Comparison of ENCODE assay signal across 1 cellular context in the genomic region with DNA sequence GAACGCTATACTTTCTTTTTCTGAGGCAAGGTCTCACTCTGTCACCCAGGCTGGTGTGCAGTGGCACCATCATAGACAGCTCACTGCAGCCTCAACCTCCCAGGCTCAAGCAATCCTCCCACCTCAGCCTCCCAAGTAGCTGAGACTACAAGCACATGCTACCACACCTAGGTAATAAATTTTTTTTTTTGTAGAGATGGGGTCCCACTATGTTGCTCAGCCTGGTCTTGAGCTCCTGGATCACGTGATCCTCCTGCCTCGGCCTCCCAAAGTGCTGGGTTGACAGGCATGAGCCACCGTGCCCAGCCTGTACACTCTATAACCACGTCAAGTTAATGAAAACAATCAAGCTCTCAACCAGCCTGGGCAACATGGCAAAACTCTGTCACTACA.
TF ChIP-seq lines count a peak whose summit lies in the region.
"Not testable (repeated sequence)": the region's sequence is repeated elsewhere in the genome, so short reads cannot be mapped to it uniquely, and the experiment has no call there.

No MANE protein-coding gene starts in this region.

TF ChIP-seq in K562, 482 proteins besides CTCF, POLR2A, EP300 and RAD21 (continued from another document):
- TF ChIP-seq, protein P1, sequence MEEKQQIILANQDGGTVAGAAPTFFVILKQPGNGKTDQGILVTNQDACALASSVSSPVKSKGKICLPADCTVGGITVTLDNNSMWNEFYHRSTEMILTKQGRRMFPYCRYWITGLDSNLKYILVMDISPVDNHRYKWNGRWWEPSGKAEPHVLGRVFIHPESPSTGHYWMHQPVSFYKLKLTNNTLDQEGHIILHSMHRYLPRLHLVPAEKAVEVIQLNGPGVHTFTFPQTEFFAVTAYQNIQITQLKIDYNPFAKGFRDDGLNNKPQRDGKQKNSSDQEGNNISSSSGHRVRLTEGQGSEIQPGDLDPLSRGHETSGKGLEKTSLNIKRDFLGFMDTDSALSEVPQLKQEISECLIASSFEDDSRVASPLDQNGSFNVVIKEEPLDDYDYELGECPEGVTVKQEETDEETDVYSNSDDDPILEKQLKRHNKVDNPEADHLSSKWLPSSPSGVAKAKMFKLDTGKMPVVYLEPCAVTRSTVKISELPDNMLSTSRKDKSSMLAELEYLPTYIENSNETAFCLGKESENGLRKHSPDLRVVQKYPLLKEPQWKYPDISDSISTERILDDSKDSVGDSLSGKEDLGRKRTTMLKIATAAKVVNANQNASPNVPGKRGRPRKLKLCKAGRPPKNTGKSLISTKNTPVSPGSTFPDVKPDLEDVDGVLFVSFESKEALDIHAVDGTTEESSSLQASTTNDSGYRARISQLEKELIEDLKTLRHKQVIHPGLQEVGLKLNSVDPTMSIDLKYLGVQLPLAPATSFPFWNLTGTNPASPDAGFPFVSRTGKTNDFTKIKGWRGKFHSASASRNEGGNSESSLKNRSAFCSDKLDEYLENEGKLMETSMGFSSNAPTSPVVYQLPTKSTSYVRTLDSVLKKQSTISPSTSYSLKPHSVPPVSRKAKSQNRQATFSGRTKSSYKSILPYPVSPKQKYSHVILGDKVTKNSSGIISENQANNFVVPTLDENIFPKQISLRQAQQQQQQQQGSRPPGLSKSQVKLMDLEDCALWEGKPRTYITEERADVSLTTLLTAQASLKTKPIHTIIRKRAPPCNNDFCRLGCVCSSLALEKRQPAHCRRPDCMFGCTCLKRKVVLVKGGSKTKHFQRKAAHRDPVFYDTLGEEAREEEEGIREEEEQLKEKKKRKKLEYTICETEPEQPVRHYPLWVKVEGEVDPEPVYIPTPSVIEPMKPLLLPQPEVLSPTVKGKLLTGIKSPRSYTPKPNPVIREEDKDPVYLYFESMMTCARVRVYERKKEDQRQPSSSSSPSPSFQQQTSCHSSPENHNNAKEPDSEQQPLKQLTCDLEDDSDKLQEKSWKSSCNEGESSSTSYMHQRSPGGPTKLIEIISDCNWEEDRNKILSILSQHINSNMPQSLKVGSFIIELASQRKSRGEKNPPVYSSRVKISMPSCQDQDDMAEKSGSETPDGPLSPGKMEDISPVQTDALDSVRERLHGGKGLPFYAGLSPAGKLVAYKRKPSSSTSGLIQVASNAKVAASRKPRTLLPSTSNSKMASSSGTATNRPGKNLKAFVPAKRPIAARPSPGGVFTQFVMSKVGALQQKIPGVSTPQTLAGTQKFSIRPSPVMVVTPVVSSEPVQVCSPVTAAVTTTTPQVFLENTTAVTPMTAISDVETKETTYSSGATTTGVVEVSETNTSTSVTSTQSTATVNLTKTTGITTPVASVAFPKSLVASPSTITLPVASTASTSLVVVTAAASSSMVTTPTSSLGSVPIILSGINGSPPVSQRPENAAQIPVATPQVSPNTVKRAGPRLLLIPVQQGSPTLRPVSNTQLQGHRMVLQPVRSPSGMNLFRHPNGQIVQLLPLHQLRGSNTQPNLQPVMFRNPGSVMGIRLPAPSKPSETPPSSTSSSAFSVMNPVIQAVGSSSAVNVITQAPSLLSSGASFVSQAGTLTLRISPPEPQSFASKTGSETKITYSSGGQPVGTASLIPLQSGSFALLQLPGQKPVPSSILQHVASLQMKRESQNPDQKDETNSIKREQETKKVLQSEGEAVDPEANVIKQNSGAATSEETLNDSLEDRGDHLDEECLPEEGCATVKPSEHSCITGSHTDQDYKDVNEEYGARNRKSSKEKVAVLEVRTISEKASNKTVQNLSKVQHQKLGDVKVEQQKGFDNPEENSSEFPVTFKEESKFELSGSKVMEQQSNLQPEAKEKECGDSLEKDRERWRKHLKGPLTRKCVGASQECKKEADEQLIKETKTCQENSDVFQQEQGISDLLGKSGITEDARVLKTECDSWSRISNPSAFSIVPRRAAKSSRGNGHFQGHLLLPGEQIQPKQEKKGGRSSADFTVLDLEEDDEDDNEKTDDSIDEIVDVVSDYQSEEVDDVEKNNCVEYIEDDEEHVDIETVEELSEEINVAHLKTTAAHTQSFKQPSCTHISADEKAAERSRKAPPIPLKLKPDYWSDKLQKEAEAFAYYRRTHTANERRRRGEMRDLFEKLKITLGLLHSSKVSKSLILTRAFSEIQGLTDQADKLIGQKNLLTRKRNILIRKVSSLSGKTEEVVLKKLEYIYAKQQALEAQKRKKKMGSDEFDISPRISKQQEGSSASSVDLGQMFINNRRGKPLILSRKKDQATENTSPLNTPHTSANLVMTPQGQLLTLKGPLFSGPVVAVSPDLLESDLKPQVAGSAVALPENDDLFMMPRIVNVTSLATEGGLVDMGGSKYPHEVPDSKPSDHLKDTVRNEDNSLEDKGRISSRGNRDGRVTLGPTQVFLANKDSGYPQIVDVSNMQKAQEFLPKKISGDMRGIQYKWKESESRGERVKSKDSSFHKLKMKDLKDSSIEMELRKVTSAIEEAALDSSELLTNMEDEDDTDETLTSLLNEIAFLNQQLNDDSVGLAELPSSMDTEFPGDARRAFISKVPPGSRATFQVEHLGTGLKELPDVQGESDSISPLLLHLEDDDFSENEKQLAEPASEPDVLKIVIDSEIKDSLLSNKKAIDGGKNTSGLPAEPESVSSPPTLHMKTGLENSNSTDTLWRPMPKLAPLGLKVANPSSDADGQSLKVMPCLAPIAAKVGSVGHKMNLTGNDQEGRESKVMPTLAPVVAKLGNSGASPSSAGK (IDR thresholded peaks at IDR 0.05), result 0 out of 2 replicates have a peak, but pooled peaks have one; percentile 21
- TF ChIP-seq ZNF589 (CRISPR knock-in tag; IDR thresholded peaks at IDR 0.05; ENCODE audit: low read depth) (peak; percentile 71; the same call in 1 of the 2 replicates), TOE1 (IDR thresholded peaks at IDR 0.05; ENCODE audit: borderline replicate concordance) (peak; percentile 38; the same call in 1 of the 2 replicates), SMAD4 (CRISPR knock-in tag; conservative IDR thresholded peaks at IDR 0.05) (0 out of 2 replicates have a peak, but pooled peaks have one; percentile 32), RBFOX2 (IDR thresholded peaks at IDR 0.05; ENCODE audit: low read depth, low read length) (0 out of 2 replicates have a peak, but pooled peaks have one; percentile 26), USF2 (CRISPR knock-in tag; IDR thresholded peaks at IDR 0.05) (peak; percentile 19; the same call in 1 of the 2 replicates), NR2C2 (tag; IDR thresholded peaks at IDR 0.05) (peak; percentile 23; the same call in 1 of the 2 replicates)
- not testable (repeated sequence) for TF ChIP-seq TOE1 (CRISPR knock-in tag; IDR thresholded peaks at IDR 0.05; ENCODE audit: borderline replicate concordance, low read depth); NR2C2 (CRISPR knock-in tag; IDR thresholded peaks at IDR 0.05)
- TF ChIP-seq, protein P2, sequence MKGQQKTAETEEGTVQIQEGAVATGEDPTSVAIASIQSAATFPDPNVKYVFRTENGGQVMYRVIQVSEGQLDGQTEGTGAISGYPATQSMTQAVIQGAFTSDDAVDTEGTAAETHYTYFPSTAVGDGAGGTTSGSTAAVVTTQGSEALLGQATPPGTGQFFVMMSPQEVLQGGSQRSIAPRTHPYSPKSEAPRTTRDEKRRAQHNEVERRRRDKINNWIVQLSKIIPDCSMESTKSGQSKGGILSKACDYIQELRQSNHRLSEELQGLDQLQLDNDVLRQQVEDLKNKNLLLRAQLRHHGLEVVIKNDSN (CRISPR knock-in tag; IDR thresholded peaks at IDR 0.05), result peak; percentile 56
